ENCODE assay signal across 13 cellular contexts in the genomic region with DNA sequence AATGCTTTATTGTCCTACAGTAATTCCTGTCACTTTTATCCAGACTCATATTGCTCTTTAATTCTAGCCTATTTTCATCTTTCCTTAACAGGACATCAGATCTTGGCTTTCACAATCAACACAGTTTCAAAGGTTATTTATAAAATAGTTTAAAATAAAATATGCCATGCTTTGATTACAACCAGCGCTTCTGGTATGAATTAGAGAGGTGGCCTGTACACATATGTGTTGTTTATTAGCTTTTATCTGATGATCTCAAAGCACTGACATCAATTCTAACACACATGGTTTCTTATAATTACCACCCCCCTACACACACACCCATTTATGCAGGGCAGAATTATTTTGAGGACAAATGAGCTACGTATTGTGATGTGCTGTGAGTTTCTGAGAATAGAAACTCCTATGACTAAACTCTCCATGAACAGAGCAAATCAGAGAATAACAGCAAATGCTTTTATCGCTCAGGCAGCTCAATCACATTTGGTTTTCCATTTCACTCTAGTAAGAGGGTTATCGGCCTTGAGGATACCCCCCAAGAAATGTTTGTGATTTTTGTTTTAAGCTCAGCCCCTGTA. TPM values are rescaled to one million over a fixed set of nuclear protein-coding genes. Genes with fewer than 3 reads are reported as not detected.
DNase-seq lines count a peak whose midpoint lies in the region; ATAC-seq and TF ChIP-seq lines count a peak whose summit lies in the region.
"Had no signal": no experiment of that assay in that cellular context is flagged by ENCODE, and none has a peak within 500 bp of the region (broad histone marks: within the 10 kb centered on the region; RNA-seq: fewer than 3 reads in every experiment).

No MANE protein-coding gene starts in this region.

- H3K27me3 Mint-ChIP-seq in activated B cell treated with CpG ODN at 0.5 μM for 24 hours, result peaks cover 69% of the 10 kb centered on the region

- CTCF ChIA-PET in activated B cell treated with CpG ODN at 0.5 μM for 24 hours (lab: Charles Lee), result interaction anchor here (1.0 to 2.2 kb wide), 6 partner anchors 33 to 443 kb away, joined by 3 to 7 read pairs (median 4); no protein-coding TSS in a partner anchor

- POLR2A ChIA-PET in activated B cell treated with CpG ODN at 0.5 μM for 24 hours (lab: Charles Lee), result interaction anchor here (1.3 to 2.6 kb wide), 3 partner anchors 45 to 280 kb away, joined by 4 to 19 read pairs (median 14); partner anchors contain the start of gene POU2F1

- intact Hi-C loops in activated B cell treated with CpG ODN at 0.5 μM for 24 hours (cut with micrococcal nuclease), result loop anchor here (1.0 kb wide), 1 partner anchor 53 kb away; the partner anchor contains the start of gene CREG1

- peak overlapping the region; percentile 8 for H3K27ac Mint-ChIP-seq in activated B cell treated with CpG ODN at 0.5 μM for 24 hours
- peak overlapping the region; percentile 60 for H3K27ac Mint-ChIP-seq in stimulated activated effector memory CD8-positive, alpha-beta T cell treated with anti-CD3 and anti-CD28 coated beads, Interleukin-12 subunit alpha, Interleukin-12 subunit beta, amount 100 ng/mL, for 72 hours

- no peak for TF ChIP-seq CTCF in activated B cell treated with CpG ODN at 0.5 μM for 24 hours (IDR thresholded peaks at IDR 0.05)

- H3K36me3 Mint-ChIP-seq in activated B cell treated with CpG ODN at 0.5 μM for 24 hours (ENCODE audit: low read depth), result no peaks in the 10 kb centered on the region
- peaks cover 100% of the 10 kb centered on the region for H3K36me3 Mint-ChIP-seq in stimulated activated effector memory CD8-positive, alpha-beta T cell treated with anti-CD3 and anti-CD28 coated beads, Interleukin-12 subunit alpha, Interleukin-12 subunit beta, amount 100 ng/mL, for 72 hours

- peak overlapping the region; percentile 41 for H3K4me3 Mint-ChIP-seq in activated B cell treated with CpG ODN at 0.5 μM for 24 hours
- H3K4me3 Mint-ChIP-seq in stimulated activated effector memory CD8-positive, alpha-beta T cell treated with anti-CD3 and anti-CD28 coated beads, Interleukin-12 subunit alpha, Interleukin-12 subunit beta, amount 100 ng/mL, for 72 hours, result peak overlapping the region; percentile 70

- peaks cover 38% of the 10 kb centered on the region for H3K4me1 Mint-ChIP-seq in activated B cell treated with CpG ODN at 0.5 μM for 24 hours
- peaks cover 99% of the 10 kb centered on the region for H3K4me1 Mint-ChIP-seq in stimulated activated effector memory CD8-positive, alpha-beta T cell treated with anti-CD3 and anti-CD28 coated beads, Interleukin-12 subunit alpha, Interleukin-12 subunit beta, amount 100 ng/mL, for 72 hours

- no peaks in the 10 kb centered on the region for H3K9me3 Mint-ChIP-seq in activated B cell treated with CpG ODN at 0.5 μM for 24 hours
- H3K9me3 Mint-ChIP-seq in stimulated activated effector memory CD8-positive, alpha-beta T cell treated with anti-CD3 and anti-CD28 coated beads, Interleukin-12 subunit alpha, Interleukin-12 subunit beta, amount 100 ng/mL, for 72 hours, result no peaks in the 10 kb centered on the region

- DNase-seq in activated CD4-positive, alpha-beta T cell treated with anti-CD3 and anti-CD28 coated beads for 4 hours, result peak; percentile 11 to 40
- DNase-seq in activated CD4-positive, alpha-beta T cell treated with anti-CD3 and anti-CD28 coated beads, Interleukin-2, amount 50 U/mL, for 1 hour, result no peak
- DNase-seq in activated B cell treated with CpG ODN at 0.5 μM for 24 hours (no peak), NCI-H2107 treated with DMSO at 0.1 percent for 48 hours (lab: John Stamatoyannopoulos, UW; ENCODE audit: unreplicated experiment) (no peak)
- peak in 1 of 2 donors; percentile 49 for DNase-seq in stimulated activated effector memory CD8-positive, alpha-beta T cell treated with anti-CD3 and anti-CD28 coated beads, Interleukin-12 subunit alpha, Interleukin-12 subunit beta, amount 100 ng/mL, for 72 hours (ENCODE audit: low spot score in 2 of 2)
- DNase-seq: DMS153, heart left ventricle, left lung had no signal

- ATAC-seq in GM21360 (IDR thresholded peaks at IDR 0.05; ENCODE audit: unreplicated experiment) (peak; percentile 43), activated B cell treated with CpG ODN at 0.5 μM for 24 hours (ENCODE audit: low read depth) (peak; percentile 16), HG03571 (IDR thresholded peaks at IDR 0.05; ENCODE audit: unreplicated experiment) (no peak), GM18502 (IDR thresholded peaks at IDR 0.05; ENCODE audit: poor library complexity, unreplicated experiment) (no peak)
- ATAC-seq in stimulated activated effector memory CD8-positive, alpha-beta T cell treated with anti-CD3 and anti-CD28 coated beads, Interleukin-12 subunit alpha, Interleukin-12 subunit beta, amount 100 ng/mL, for 72 hours, result peak; percentile 84
- ATAC-seq: A549, heart left ventricle, left lung, sciatic nerve had no signal

RNA-seq across cellular contexts. Expression of gene CD247, which starts 18.0 kb away (rescaled TPM):
- total RNA-seq in activated B cell treated with CpG ODN at 0.5 μM for 24 hours, result 1.0 and 2.1 TPM in 2 replicates

RNA-seq across cellular contexts. Expression of gene CREG1, which starts 53.2 kb away (rescaled TPM):
- 3.1 and 3.8 TPM in 2 replicates for total RNA-seq in activated B cell treated with CpG ODN at 0.5 μM for 24 hours

Comparison
In these comparisons a context has a peak if more than half of its experiments do, and no peak if none do; other contexts are left out.
1. DNase-seq: peak in activated CD4-positive, alpha-beta T cell treated with anti-CD3 and anti-CD28 coated beads for 4 hours (2 of 2); none in activated CD4-positive, alpha-beta T cell treated with anti-CD3 and anti-CD28 coated beads, Interleukin-2, amount 50 U/mL, for 1 hour (single experiment), activated B cell treated with CpG ODN at 0.5 μM for 24 hours (single experiment) and NCI-H2107 treated with DMSO at 0.1 percent for 48 hours (single experiment).
2. ATAC-seq: peak in GM21360 (single experiment), activated B cell treated with CpG ODN at 0.5 μM for 24 hours (single experiment) and stimulated activated effector memory CD8-positive, alpha-beta T cell treated with anti-CD3 and anti-CD28 coated beads, Interleukin-12 subunit alpha, Interleukin-12 subunit beta, amount 100 ng/mL, for 72 hours (single experiment); none in HG03571 (single experiment) and GM18502 (single experiment).